Comparison of ENCODE assay signal across 8 cellular contexts in the genomic region with DNA sequence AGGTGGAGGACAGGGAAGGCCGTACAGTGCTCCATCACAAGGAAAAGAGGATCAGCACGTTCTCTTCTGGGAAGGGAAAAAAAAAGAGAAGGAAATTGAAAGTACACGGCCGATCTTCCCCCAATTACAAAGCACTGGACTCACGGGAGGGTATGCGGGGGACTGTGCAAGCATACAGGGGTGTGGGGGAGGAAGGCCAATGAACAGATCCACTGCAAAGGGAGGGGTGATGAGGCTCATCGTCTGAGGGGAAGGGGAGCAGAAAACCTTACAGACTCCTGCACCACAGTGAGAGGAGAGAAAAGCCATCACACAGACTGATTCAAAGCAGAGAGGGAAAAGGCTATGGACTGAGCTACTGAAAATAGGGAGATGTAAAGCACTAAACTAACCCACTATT. TPM values are rescaled to one million over a fixed set of nuclear protein-coding genes. Genes with fewer than 3 reads are reported as not detected.
DNase-seq lines count a peak whose midpoint lies in the region; ATAC-seq and TF ChIP-seq lines count a peak whose summit lies in the region.

No MANE protein-coding gene starts in this region.

- H2BK120ac ChIP-seq in IMR-90 (ENCODE audit: low read depth, low read length): peak overlapping the region; percentile 57

- dilution Hi-C loops in IMR-90 (cut with HindIII; ENCODE audit: low sequenced_read_pairs, unreplicated experiment) (no loop called here), mammary epithelial cell (cut with HindIII; ENCODE audit: low sequenced_read_pairs) (no loop called here)

- H2AK9ac ChIP-seq in IMR-90 (replicated peaks; ENCODE audit: low read depth, low read length, poor library complexity): peak overlapping the region; percentile 77

- H2BK5ac ChIP-seq in IMR-90 (ENCODE audit: low read depth, low read length, poor library complexity, severe bottlenecking): peak overlapping the region; percentile 79

- H3K4me2 ChIP-seq in IMR-90 (ENCODE audit: low read depth, low read length): peak overlapping the region; percentile 83
- peak overlapping the region; percentile 78 for H3K4me2 ChIP-seq in mammary epithelial cell (ENCODE audit: insufficient read depth, low read depth, low read length)

- H3K9me1 ChIP-seq in IMR-90 (ENCODE audit: insufficient read depth, low read length): 0 out of 2 replicates have a peak, but pooled peaks cover 2% of the 10 kb centered on the region

- peak overlapping the region; percentile 86 for H3K14ac ChIP-seq in IMR-90 (replicated peaks; ENCODE audit: low read depth, low read length)

- H3K9me3 ChIP-seq in IMR-90 (ENCODE audit: control insufficient read depth, insufficient read depth, low read length) (no peaks in the 10 kb centered on the region), mammary epithelial cell (replicated peaks; ENCODE audit: insufficient read depth, low read length) (no peaks in the 10 kb centered on the region), muscle layer of duodenum (ENCODE audit: control insufficient read depth in 1 of 2, low read length in 2 of 2) (no peaks in the 10 kb centered on the region)

- ATAC-seq in IMR-90 (ENCODE audit: low read depth): no peak
- ATAC-seq in GM19035 (IDR thresholded peaks at IDR 0.05; ENCODE audit: unreplicated experiment): no peak

- H2BK15ac ChIP-seq in IMR-90 (ENCODE audit: low read depth, low read length): peak overlapping the region; percentile 30; the same call in 2 of the 3 replicates

- H3K9ac ChIP-seq in IMR-90 (ENCODE audit: low read depth, low read length) (peak overlapping the region; percentile 74), mammary epithelial cell (ENCODE audit: insufficient read depth, low read length) (peak overlapping the region; percentile 61)

- POLR2A ChIA-PET in AG04449 (lab: Yijun Ruan, JAX) (no interaction called here), IMR-90 (lab: Charles Lee; ENCODE audit: unreplicated experiment) (no interaction called here)

- H3K4me1 ChIP-seq in IMR-90 (ENCODE audit: control insufficient read depth, insufficient read depth, low read length) (peaks cover 7% of the 10 kb centered on the region), mammary epithelial cell (ENCODE audit: insufficient read depth, low read length) (peaks cover 14% of the 10 kb centered on the region), muscle layer of duodenum (ENCODE audit: control insufficient read depth in 1 of 2, insufficient read depth in 2 of 2, low read length in 2 of 2) (peaks cover 0 to 22% of the 10 kb centered on the region in 2 donors)

- H2BK20ac ChIP-seq in IMR-90 (ENCODE audit: low read depth, low read length): peak overlapping the region; percentile 49; the same call in 1 of the 2 replicates

- H3K4me3 ChIP-seq in AG04449 (ENCODE audit: low read depth, low read length) (peak overlapping the region; percentile 74), IMR-90 (ENCODE audit: insufficient read depth, low read depth, low read length) (peak overlapping the region; percentile 88), mammary epithelial cell (replicated peaks in 1 of 3; ENCODE audit: insufficient read depth in 1 of 3, low read depth in 2 of 3, low read length in 3 of 3) (peak overlapping the region; percentile 34 to 77 (median 68)), muscle layer of duodenum (ENCODE audit: low read depth in 1 of 2, low read length in 2 of 2) (peak overlapping the region; percentile 35 to 54)

- TF ChIP-seq CTCF in AG04449 (IDR thresholded peaks at IDR 0.05; ENCODE audit: insufficient read depth, low read length, missing control alignments) (no peak), IMR-90 (conservative IDR thresholded peaks at IDR 0.05; ENCODE audit: low read depth, low read length) (no peak), mammary epithelial cell (conservative IDR thresholded peaks at IDR 0.05 in 1 of 2, IDR thresholded peaks at IDR 0.05 in 1 of 2; ENCODE audit: extremely low read depth in 1 of 2, insufficient read depth in 1 of 2, low read depth in 1 of 2, low read length in 2 of 2) (no peak), GM13977 (IDR thresholded peaks at IDR 0.05; ENCODE audit: extremely low read depth, insufficient read depth, missing control alignments) (no peak)

- H3K27me3 ChIP-seq in IMR-90 (ENCODE audit: control insufficient read depth, insufficient read depth, low read length) (no peaks in the 10 kb centered on the region), mammary epithelial cell (ENCODE audit: insufficient read depth, low read length) (no peaks in the 10 kb centered on the region), muscle layer of duodenum (ENCODE audit: low read depth, low read length) (no peaks in the 10 kb centered on the region)

- peak overlapping the region; percentile 84 for H3K27ac ChIP-seq in IMR-90 (ENCODE audit: insufficient read depth, low read length)
- peak overlapping the region; percentile 36 for H3K27ac ChIP-seq in mammary epithelial cell (ENCODE audit: insufficient read depth, low read depth, low read length)
- H3K27ac ChIP-seq in muscle layer of duodenum (ENCODE audit: low read length): no peak overlapping the region

- BruUV-seq in IMR-90 (replicated peaks; lab: Mats Ljungman, UMichigan): no TSS peak
- no TSS peak for BruUV-seq in mammary epithelial cell (replicated peaks; lab: Mats Ljungman, UMichigan)

- intact Hi-C loops in IMR-90 (cut with micrococcal nuclease) (no loop called here), mammary epithelial cell (cut with micrococcal nuclease) (no loop called here)

- H2AK5ac ChIP-seq in IMR-90 (ENCODE audit: low read depth, low read length): peak overlapping the region; percentile 47

- peaks cover 28% of the 10 kb centered on the region for H3K79me2 ChIP-seq in mammary epithelial cell (ENCODE audit: insufficient read depth, low read length)

- in situ Hi-C loops in IMR-90 (cut with MboI; ENCODE audit: low sequenced_read_pairs) (loop anchor here (5.0 to 25.0 kb wide), 2 partner anchors 87 to 437 kb away; partner anchors contain the start of genes ARAF and CDK16), mammary epithelial cell (cut with MboI; ENCODE audit: low sequenced_read_pairs in 2 of 2) (loop anchor here in 1 of 2 donors (10.0 kb wide), 1 partner anchor 85 kb away; the partner anchor contains the start of gene ARAF), GM13977 (cut with MboI; ENCODE audit: low pct_unique_long_range_greater_than_20kb, low sequenced_read_pairs, unreplicated experiment) (no loop called here)

- no peak for DNase-seq in AG04449 (ENCODE audit: low read depth, low spot score)
- DNase-seq in IMR-90: no peak
- DNase-seq in mammary epithelial cell: no peak
- no peak for DNase-seq in pons (ENCODE audit: low spot score)
- no peak for DNase-seq in NCI-H1436 treated with DMSO at 0.1 percent for 48 hours (lab: John Stamatoyannopoulos, UW)
- DNase-seq in GM13977 (ENCODE audit: low spot score): no peak

- peak overlapping the region; percentile 96 for H3K23ac ChIP-seq in IMR-90 (ENCODE audit: low read depth, low read length)

- H2AFZ ChIP-seq in IMR-90 (replicated peaks; ENCODE audit: low read length, poor library complexity) (no peak overlapping the region), mammary epithelial cell (ENCODE audit: low read depth, low read length) (no peak overlapping the region)

- TF ChIP-seq RAD21 in IMR-90 (IDR thresholded peaks at IDR 0.05; ENCODE audit: low read length): no peak

- peaks cover 14% of the 10 kb centered on the region for H4K20me1 ChIP-seq in IMR-90 (ENCODE audit: insufficient read depth, low read length)
- no peaks in the 10 kb centered on the region for H4K20me1 ChIP-seq in mammary epithelial cell (ENCODE audit: insufficient read depth, low read length)

- peak overlapping the region; percentile 82 for H3K4ac ChIP-seq in IMR-90 (ENCODE audit: low read depth, low read length)

- H4K5ac ChIP-seq in IMR-90 (ENCODE audit: low read depth, low read length): peak overlapping the region; percentile 27; the same call in 1 of the 2 replicates

- H3K79me1 ChIP-seq in IMR-90 (ENCODE audit: low read depth in 1 of 2, low read length in 2 of 2): peaks cover 0 to 31% of the 10 kb centered on the region in 2 experiments; a peak in 3 of 4 replicates

- WGBS in IMR-90 (ENCODE audit: extremely low coverage in 2 of 2, insufficient read length in 1 of 2), 2 experiments: no CpG with 5 or more reads among the region's 7 CpGs
- WGBS in mammary epithelial cell (ENCODE audit: low coverage, missing lambda C conversion rate): 36% methylated on average over 7 of the region's 7 CpGs

- peak overlapping the region; percentile 80 for H3K56ac ChIP-seq in IMR-90 (ENCODE audit: extremely low read depth, insufficient read depth, low read length)

- CTCF ChIA-PET in AG04449 (lab: Yijun Ruan, JAX) (no interaction called here), IMR-90 (lab: Yijun Ruan, JAX) (no interaction called here), mammary epithelial cell (lab: Charles Lee; ENCODE audit: low non-redundant PET) (interaction anchor here (0.6 kb wide), 1 partner anchor 1896 kb away, joined by 21 read pairs; no protein-coding TSS in a partner anchor)

- no peak for TF ChIP-seq POLR2A in IMR-90 (IDR thresholded peaks at IDR 0.05; ENCODE audit: low read depth, low read length)

- H3K36me3 ChIP-seq in IMR-90 (ENCODE audit: control insufficient read depth, insufficient read depth, low read length): peaks cover 2% of the 10 kb centered on the region; the same call in 1 of the 2 replicates
- H3K36me3 ChIP-seq in mammary epithelial cell (ENCODE audit: insufficient read depth, low read length): no peaks in the 10 kb centered on the region
- H3K36me3 ChIP-seq in muscle layer of duodenum (ENCODE audit: control insufficient read depth in 1 of 2, insufficient read depth in 2 of 2, low read length in 2 of 2): peaks cover 0 to 14% of the 10 kb centered on the region in 2 donors

- H4K91ac ChIP-seq in IMR-90 (ENCODE audit: insufficient read depth, low read depth, low read length): peak overlapping the region; percentile 66

- H3K18ac ChIP-seq in IMR-90 (ENCODE audit: low read depth, low read length): peak overlapping the region; percentile 15; the same call in 1 of the 2 replicates

- peak overlapping the region; percentile 31 to 75; a peak in 3 of 4 replicates for H4K8ac ChIP-seq in IMR-90 (ENCODE audit: low read depth in 2 of 2, low read length in 2 of 2)

RNA-seq across cellular contexts. Expression of gene ELK1, which starts 1.1 kb away (rescaled TPM):
- total RNA-seq in IMR-90 (2012; rRNA removed) (10.0 and 14.2 TPM in 2 replicates), mammary epithelial cell (10 to 100 TPM; 17.2 to 44.7 TPM)
- polyA plus RNA-seq in IMR-90 (2012; rRNA removed) (24.3 and 27.2 TPM in 2 replicates), mammary epithelial cell (22.6 TPM)
- 18.5 and 31.6 TPM in 2 replicates for polyA plus RNA-seq in IMR-90 (2012; cell fraction: cytosol; rRNA removed)
- 20.5 and 21.8 TPM in 2 replicates for polyA plus RNA-seq in IMR-90 (2012; cell fraction: nucleus; rRNA removed; ENCODE audit: low replicate concordance)
- polyA minus RNA-seq in mammary epithelial cell: 40.7 TPM

RNA-seq across cellular contexts. Expression of gene UXT, which starts 9.7 kb away (rescaled TPM):
- total RNA-seq in IMR-90 (2012; rRNA removed): 128 and 164 TPM in 2 replicates
- polyA plus RNA-seq in IMR-90 (2012; rRNA removed): 106 and 116 TPM in 2 replicates
- 161 and 187 TPM in 2 replicates for polyA plus RNA-seq in IMR-90 (2012; cell fraction: cytosol; rRNA removed)
- polyA plus RNA-seq in IMR-90 (2012; cell fraction: nucleus; rRNA removed; ENCODE audit: low replicate concordance): 52.8 and 73.7 TPM in 2 replicates
- total RNA-seq in mammary epithelial cell: 10 to 100 TPM; 56.7 to 76.4 TPM
- polyA plus RNA-seq in mammary epithelial cell: 124 TPM
- 36.3 TPM for polyA minus RNA-seq in mammary epithelial cell

RNA-seq across cellular contexts. Expression of gene CFP, which starts 19.6 kb away (rescaled TPM):
- total RNA-seq in IMR-90 (2012; rRNA removed): under 0.01 TPM in 2 replicates
- 0.14 and 0.16 TPM in 2 replicates for polyA plus RNA-seq in IMR-90 (2012; rRNA removed)
- 0.08 TPM in 1 of 2 replicates, not detected in the other for polyA plus RNA-seq in IMR-90 (2012; cell fraction: cytosol; rRNA removed)
- 1.4 and 1.8 TPM in 2 replicates for polyA plus RNA-seq in IMR-90 (2012; cell fraction: nucleus; rRNA removed; ENCODE audit: low replicate concordance)
- total RNA-seq in mammary epithelial cell: under 1 TPM; 0.17 to 0.28 TPM
- polyA plus RNA-seq in mammary epithelial cell: 0.06 TPM
- not detected for polyA minus RNA-seq in mammary epithelial cell

RNA-seq across cellular contexts. Expression of gene SYN1, which starts 29.6 kb away (rescaled TPM):
- total RNA-seq in IMR-90 (2012; rRNA removed): under 0.01 TPM in 2 replicates
- polyA plus RNA-seq in IMR-90 (2012; rRNA removed): 0.56 and 0.63 TPM in 2 replicates
- 0.39 and 0.44 TPM in 2 replicates for polyA plus RNA-seq in IMR-90 (2012; cell fraction: cytosol; rRNA removed)
- 0.33 and 0.71 TPM in 2 replicates for polyA plus RNA-seq in IMR-90 (2012; cell fraction: nucleus; rRNA removed; ENCODE audit: low replicate concordance)
- under 1 TPM; under 0.01 to 0.45 TPM for total RNA-seq in mammary epithelial cell
- polyA plus RNA-seq in mammary epithelial cell: 0.10 TPM
- polyA minus RNA-seq in mammary epithelial cell: 0.21 TPM
